ENCODE assay signal across 16 cellular contexts in the genomic region with DNA sequence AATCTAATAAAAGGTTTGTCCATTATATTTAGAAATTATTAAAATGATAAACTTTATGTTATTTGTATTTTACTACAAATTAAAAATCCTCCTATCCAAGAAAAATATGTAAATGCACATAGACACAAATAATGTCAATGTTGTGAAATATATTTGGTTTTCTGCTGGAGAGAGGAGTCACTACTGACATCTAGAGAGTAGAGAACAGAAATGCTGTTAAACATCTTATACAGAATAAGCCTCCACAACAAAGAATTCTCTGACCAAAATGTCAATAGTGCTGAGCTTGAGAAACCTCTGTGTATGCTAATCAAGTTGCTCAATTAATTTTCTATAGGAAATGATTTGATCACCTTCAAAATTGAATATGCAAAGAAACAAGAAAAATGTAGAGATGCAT. TPM values are rescaled to one million over a fixed set of nuclear protein-coding genes. Genes with fewer than 3 reads are reported as not detected.
A peak's percentile ranks its signal among the peaks of the same experiment; 100 is the strongest.
DNase-seq lines count a peak whose midpoint lies in the region; ATAC-seq and TF ChIP-seq lines count a peak whose summit lies in the region.
"Had no signal": no experiment of that assay in that cellular context is flagged by ENCODE, and none has a peak within 500 bp of the region (broad histone marks: within the 10 kb centered on the region; RNA-seq: fewer than 3 reads in every experiment).

No MANE protein-coding gene starts in this region.

- no peak overlapping the region for H3K4me2 ChIP-seq in OCI-LY3 (ENCODE audit: low read length)

- H3K27me3 ChIP-seq in BE2C (no peaks in the 10 kb centered on the region), OCI-LY3 (ENCODE audit: low read depth, low read length) (no peaks in the 10 kb centered on the region)
- H3K27me3 ChIP-seq: upper lobe of left lung had no signal

- H3K4me1 ChIP-seq in BE2C (no peaks in the 10 kb centered on the region; the same call in none of the 2 replicates), OCI-LY3 (ENCODE audit: low read length) (peaks cover 4% of the 10 kb centered on the region; the same call in 1 of the 2 replicates)
- H3K4me1 ChIP-seq: upper lobe of left lung had no signal

- no peaks in the 10 kb centered on the region for H3K27me3 Mint-ChIP-seq in stimulated activated naive B cell treated with anti-CD40 and anti-IgM and Interleukin-4, amounts not matched to agents 10 μg/mL and 1 μg/mL and 100 μg/mL, for 72 hours

- no peaks in the 10 kb centered on the region for H3K9me3 ChIP-seq in BE2C
- no peaks in the 10 kb centered on the region for H3K9me3 ChIP-seq in OCI-LY3 (ENCODE audit: insufficient read depth, low read length)
- H3K9me3 ChIP-seq: upper lobe of left lung had no signal

- DNase-seq in BE2C, result no peak
- peak; percentile 76 for DNase-seq in choroid plexus epithelial cell (ENCODE audit: low read depth)
- DNase-seq in myocyte (ENCODE audit: low read depth), result peak; percentile 47
- DNase-seq in stimulated activated naive B cell treated with anti-CD40 and anti-IgM and Interleukin-4, amounts not matched to agents 10 μg/mL and 1 μg/mL and 100 μg/mL, for 72 hours, result no peak
- DNase-seq in EL, result no peak
- no peak for DNase-seq in NCI-H510A treated with DMSO at 0.1 percent for 48 hours (lab: John Stamatoyannopoulos, UW)
- DNase-seq: activated naive CD8-positive, alpha-beta T cell treated with anti-CD3 and anti-CD28 coated beads for 36 hours; activated T-cell treated with anti-CD3 and anti-CD28 coated beads, Interleukin-2, amount 50 U/mL, for 1 hour; CD8-positive, alpha-beta T cell; glutamatergic neuron; NCI-H1105 treated with DMSO at 0.1 percent for 48 hours; stimulated activated CD4-positive, alpha-beta T cell treated with anti-CD3 and anti-CD28 coated beads, Interleukin-1b, Interleukin-23, amount 100 ng/mL, for 48 hours; upper lobe of left lung had no signal

- H3K27ac ChIP-seq in OCI-LY3 (ENCODE audit: low read length), result no peak overlapping the region
- H3K27ac ChIP-seq: upper lobe of left lung had no signal

- H3K9me3 Mint-ChIP-seq in stimulated activated naive B cell treated with anti-CD40 and anti-IgM and Interleukin-4, amounts not matched to agents 10 μg/mL and 1 μg/mL and 100 μg/mL, for 72 hours, result no peaks in the 10 kb centered on the region
- H3K9me3 Mint-ChIP-seq: activated naive CD8-positive, alpha-beta T cell treated with anti-CD3 and anti-CD28 coated beads for 36 hours; CD8-positive, alpha-beta T cell had no signal

- H3K27ac Mint-ChIP-seq in stimulated activated naive B cell treated with anti-CD40 and anti-IgM and Interleukin-4, amounts not matched to agents 10 μg/mL and 1 μg/mL and 100 μg/mL, for 72 hours, result no peak overlapping the region
- H3K27ac Mint-ChIP-seq: activated naive CD8-positive, alpha-beta T cell treated with anti-CD3 and anti-CD28 coated beads for 36 hours; CD8-positive, alpha-beta T cell had no signal

- no peaks in the 10 kb centered on the region for H3K4me1 Mint-ChIP-seq in stimulated activated naive B cell treated with anti-CD40 and anti-IgM and Interleukin-4, amounts not matched to agents 10 μg/mL and 1 μg/mL and 100 μg/mL, for 72 hours
- H3K4me1 Mint-ChIP-seq: activated naive CD8-positive, alpha-beta T cell treated with anti-CD3 and anti-CD28 coated beads for 36 hours had no signal

- no peaks in the 10 kb centered on the region for H3K79me2 ChIP-seq in OCI-LY3 (ENCODE audit: low read length)

- TF ChIP-seq CTCF in BE2C (IDR thresholded peaks at IDR 0.05; ENCODE audit: low read depth, low read length), result peak; percentile 38; the same call in 1 of the 2 replicates
- TF ChIP-seq CTCF in OCI-LY3 (IDR thresholded peaks at IDR 0.05; ENCODE audit: low read depth, low read length), result peak; percentile 30; the same call in 1 of the 2 replicates
- peak; percentile 65 for TF ChIP-seq CTCF in choroid plexus epithelial cell (conservative IDR thresholded peaks at IDR 0.05; ENCODE audit: low read depth, low read length)

- no peaks in the 10 kb centered on the region for H3K36me3 Mint-ChIP-seq in stimulated activated naive B cell treated with anti-CD40 and anti-IgM and Interleukin-4, amounts not matched to agents 10 μg/mL and 1 μg/mL and 100 μg/mL, for 72 hours
- H3K36me3 Mint-ChIP-seq: activated naive CD8-positive, alpha-beta T cell treated with anti-CD3 and anti-CD28 coated beads for 36 hours; CD8-positive, alpha-beta T cell had no signal

- no peak overlapping the region for H3K4me3 ChIP-seq in BE2C (ENCODE audit: low read depth, low read length)
- no peak overlapping the region for H3K4me3 ChIP-seq in OCI-LY3 (ENCODE audit: low read length)
- no peak overlapping the region for H3K4me3 ChIP-seq in choroid plexus epithelial cell (ENCODE audit: low read depth, low read length)
- H3K4me3 ChIP-seq: upper lobe of left lung had no signal

- no peak for ATAC-seq in stimulated activated naive B cell treated with anti-CD40 and anti-IgM and Interleukin-4, amounts not matched to agents 10 μg/mL and 1 μg/mL and 100 μg/mL, for 72 hours (replicated peaks)
- ATAC-seq: CD8-positive, alpha-beta T cell had no signal

- no peaks in the 10 kb centered on the region for H4K20me1 ChIP-seq in OCI-LY3 (ENCODE audit: insufficient read depth, low read length)

- H3K4me3 Mint-ChIP-seq in stimulated activated naive B cell treated with anti-CD40 and anti-IgM and Interleukin-4, amounts not matched to agents 10 μg/mL and 1 μg/mL and 100 μg/mL, for 72 hours, result no peak overlapping the region
- H3K4me3 Mint-ChIP-seq: activated naive CD8-positive, alpha-beta T cell treated with anti-CD3 and anti-CD28 coated beads for 36 hours; CD8-positive, alpha-beta T cell had no signal

- H3K36me3 ChIP-seq in BE2C, result no peaks in the 10 kb centered on the region
- H3K36me3 ChIP-seq in OCI-LY3 (replicated peaks; ENCODE audit: low read depth, low read length), result no peaks in the 10 kb centered on the region
- H3K36me3 ChIP-seq: upper lobe of left lung had no signal

- no peak overlapping the region for H2AFZ ChIP-seq in OCI-LY3 (ENCODE audit: low read depth, low read length)

- no peak overlapping the region for H3K9ac ChIP-seq in OCI-LY3 (ENCODE audit: low read length)

RNA-seq across cellular contexts. Expression of a gene that starts 12.4 kb away (rescaled TPM):
- polyA plus RNA-seq in BE2C (2012; ENCODE audit: insufficient read depth, insufficient read length, low read depth), result not detected
- total RNA-seq in myocyte, result 0.48 and 0.73 TPM in 2 replicates
- polyA plus RNA-seq in myocyte (2012), result 0.08 TPM
- total RNA-seq: activated naive CD8-positive, alpha-beta T cell treated with anti-CD3 and anti-CD28 coated beads for 36 hours; CD8-positive, alpha-beta T cell; OCI-LY7; T-helper 1 cell treated with Interleukin-12 subunit alpha and Interleukin-12 subunit beta and Interleukin-4 antibody, amounts not matched to agents 30 ng/mL and 1 ng/mL, for 36 hours had no signal

Comparison
In these comparisons a context has a peak if more than half of its experiments do, and no peak if none do; other contexts are left out.
1. DNase-seq: peak in choroid plexus epithelial cell (single experiment) and myocyte (single experiment); none in BE2C (single experiment), stimulated activated naive B cell treated with anti-CD40 and anti-IgM and Interleukin-4, amounts not matched to agents 10 μg/mL and 1 μg/mL and 100 μg/mL, for 72 hours (single experiment), EL (single experiment) and NCI-H510A treated with DMSO at 0.1 percent for 48 hours (single experiment).
2. Peak in every context shown above with its lines, with median percentiles within 50 percentile points of each other: CTCF ChIP-seq.